In the genomic region with DNA sequence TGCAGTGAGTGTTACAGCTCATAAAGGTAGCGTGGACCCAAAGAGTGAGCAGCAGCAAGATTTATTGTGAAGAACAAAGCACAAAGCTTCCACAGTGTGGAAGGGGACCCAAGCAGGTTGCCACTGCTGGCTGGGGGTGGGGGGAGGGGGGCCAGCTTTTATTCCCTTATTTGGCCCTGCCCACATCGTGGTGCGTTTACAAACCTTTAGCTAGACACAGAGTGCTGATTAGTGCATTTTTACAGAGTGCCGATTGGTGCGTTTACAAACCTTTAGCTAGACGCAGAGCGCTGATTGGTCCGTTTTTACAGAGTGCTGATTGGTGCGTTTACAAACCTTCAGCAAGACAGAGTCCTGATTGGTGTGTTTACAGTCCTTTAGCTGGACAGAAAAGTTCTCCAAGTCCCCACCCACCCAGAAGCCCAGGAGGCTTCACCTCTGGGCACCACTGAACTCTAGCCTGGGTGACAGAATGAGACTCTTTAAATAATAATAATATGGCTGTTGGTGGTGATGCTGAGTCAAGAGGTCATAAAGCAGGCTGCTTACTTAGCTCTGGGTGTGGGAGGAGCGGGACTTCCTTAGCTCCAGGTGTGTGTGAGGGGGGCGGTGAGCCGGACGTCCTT, we compare ENCODE assay signal across 8 cellular contexts. TPM values are rescaled to one million over a fixed set of nuclear protein-coding genes. Genes with fewer than 3 reads are reported as not detected.
DNase-seq lines count a peak whose midpoint lies in the region; ATAC-seq, FAIRE-seq and TF ChIP-seq lines count a peak whose summit lies in the region.
"Not testable (repeated sequence)": the region's sequence is repeated elsewhere in the genome, so short reads cannot be mapped to it uniquely, and the experiment has no call there.

No MANE protein-coding gene starts in this region.

- H3K36me3 ChIP-seq in MM.1S (replicated peaks; ENCODE audit: insufficient read depth, low read length); gastrocnemius medialis: not testable (repeated sequence)

- H3K9me2 ChIP-seq in MM.1S (replicated peaks; ENCODE audit: insufficient read depth, low read length): not testable (repeated sequence)

- FAIRE-seq in A549 (lab: Jason Lieb, UNC): not testable (repeated sequence)

- not testable (repeated sequence) for H3F3A ChIP-seq in MM.1S (ENCODE audit: insufficient read depth, low read length)

- peak overlapping the region; percentile 75 for H3K27ac Mint-ChIP-seq in WTC11
- peak overlapping the region; percentile 97 for H3K27ac Mint-ChIP-seq in chondrocyte (ENCODE audit: unreplicated experiment)

- POLR2A ChIA-PET in A549 (lab: Yijun Ruan, JAX): interaction anchor here (0.6 to 1.6 kb wide), 3 partner anchors 33 to 159 kb away, joined by 3 to 17 read pairs (median 9); a partner anchor contains a TSS
- POLR2A ChIA-PET in WTC11 (lab: Charles Lee): interaction anchor here (0.6 to 0.8 kb wide), 2 partner anchors 36 to 158 kb away, joined by 3 to 5 read pairs; a partner anchor contains a TSS

- not testable (repeated sequence) for H4K20me1 ChIP-seq in MM.1S (ENCODE audit: insufficient read depth, low read length)

- peak; percentile 69 to 76 for ATAC-seq in A549
- peak; percentile 50 for ATAC-seq in GM18870 (IDR thresholded peaks at IDR 0.05; ENCODE audit: unreplicated experiment)
- ATAC-seq in HG02840 (IDR thresholded peaks at IDR 0.05; ENCODE audit: low FRiP score, unreplicated experiment): peak; percentile 49
- ATAC-seq in WTC11: peak; percentile 43
- peak in 1 of 2 donors; percentile 27 for ATAC-seq in gastrocnemius medialis

- intact Hi-C loops in gastrocnemius medialis (cut with DNase I; ENCODE audit: low total_unique reads): loop anchor here (1.0 to 10.0 kb wide), 2 partner anchors 34 to 78 kb away; a partner anchor contains a TSS

- TF ChIP-seq CTCF in A549 (IDR thresholded peaks at IDR 0.05); MM.1S (IDR thresholded peaks at IDR 0.05; ENCODE audit: low read length); WTC11 (IDR thresholded peaks at IDR 0.05); chondrocyte (IDR thresholded peaks at IDR 0.05); gastrocnemius medialis (IDR thresholded peaks at IDR 0.05 in 4 of 5, conservative IDR thresholded peaks at IDR 0.05 in 1 of 5): not testable (repeated sequence)

- peaks cover 14% of the 10 kb centered on the region for H3K36me3 Mint-ChIP-seq in WTC11
- not testable (repeated sequence) for H3K36me3 Mint-ChIP-seq in chondrocyte (ENCODE audit: low read depth)

- not testable (repeated sequence) for H3K79me2 ChIP-seq in MM.1S (ENCODE audit: low read length)

- H3K9me3 ChIP-seq in A549; MM.1S (replicated peaks; ENCODE audit: insufficient read depth, low read length); gastrocnemius medialis: not testable (repeated sequence)

- in situ Hi-C loops in gastrocnemius medialis (cut with MboI; ENCODE audit: low sequenced_read_pairs in 4 of 4): not testable (repeated sequence)

- peak overlapping the region; percentile 16; the same call in 1 of the 2 replicates for H3K9ac ChIP-seq in MM.1S (ENCODE audit: low read length)

- not testable (repeated sequence) for H3K27me3 Mint-ChIP-seq in WTC11 (ENCODE audit: low read depth); chondrocyte (ENCODE audit: low read depth)

- H3K4me1 ChIP-seq in A549 (peaks cover 27% of the 10 kb centered on the region), gastrocnemius medialis (peaks cover 17 to 40% of the 10 kb centered on the region in 2 donors)
- H3K4me1 ChIP-seq in MM.1S (ENCODE audit: low read length): not testable (repeated sequence)

- H3K27ac ChIP-seq in A549: peak overlapping the region; percentile 76 to 93
- not testable (repeated sequence) for H3K27ac ChIP-seq in MM.1S (ENCODE audit: low read length)
- peak overlapping the region; percentile 90 to 94 (median 92) for H3K27ac ChIP-seq in gastrocnemius medialis

- peak overlapping the region; percentile 47; the same call in 1 of the 2 replicates for H2AFZ ChIP-seq in MM.1S (ENCODE audit: low read length)

- 70% methylated on average over 12 of the region's 13 CpGs for WGBS in A549 (ENCODE audit: missing lambda C conversion rate)

- not testable (repeated sequence) for H3K9me3 Mint-ChIP-seq in WTC11; chondrocyte (ENCODE audit: low read depth)

- TF ChIP-seq EP300 in A549 (IDR thresholded peaks at IDR 0.05): not testable (repeated sequence)

- H3K4me2 ChIP-seq in A549: peak overlapping the region; percentile 65
- H3K4me2 ChIP-seq in MM.1S (ENCODE audit: low read depth, low read length): peak overlapping the region; percentile 42; the same call in 1 of the 2 replicates

- peak; percentile 36 to 86 for DNase-seq in A549 (ENCODE audit: low read depth in 1 of 2, low spot score in 1 of 2)
- peak; percentile 66 for DNase-seq in MM.1S
- DNase-seq in WTC11 (ENCODE audit: low spot score); chondrocyte (ENCODE audit: low spot score): not testable (repeated sequence)
- peak; percentile 34 for DNase-seq in iris pigment epithelial cell (ENCODE audit: low read depth)
- DNase-seq in gastrocnemius medialis: peak in 1 of 2 donors; percentile 60

- peak overlapping the region; percentile 47 for H3K4me3 ChIP-seq in A549
- peak overlapping the region; percentile 53 for H3K4me3 ChIP-seq in MM.1S (ENCODE audit: low read length)
- peak overlapping the region; percentile 55 to 69 (median 62) for H3K4me3 ChIP-seq in gastrocnemius medialis

- TF ChIP-seq POLR2A in A549 (IDR thresholded peaks at IDR 0.05; ENCODE audit: low read length): not testable (repeated sequence)
- peak; percentile 34 for TF ChIP-seq POLR2A in gastrocnemius medialis (IDR thresholded peaks at IDR 0.05)

- TF ChIP-seq RAD21 in A549 (conservative IDR thresholded peaks at IDR 0.05 in 1 of 2, IDR thresholded peaks at IDR 0.05 in 1 of 2): not testable (repeated sequence)

- H3K4me3 Mint-ChIP-seq in WTC11 (peak overlapping the region; percentile 71), chondrocyte (ENCODE audit: unreplicated experiment) (peak overlapping the region; percentile 78)

- H3K4me1 Mint-ChIP-seq in WTC11 (peaks cover 67% of the 10 kb centered on the region), chondrocyte (ENCODE audit: low read depth) (peaks cover 28% of the 10 kb centered on the region)

- CTCF ChIA-PET in A549 (lab: Yijun Ruan, JAX) (interaction anchor here (0.6 to 1.9 kb wide), 6 partner anchors 9 to 1515 kb away, joined by 3 to 4 read pairs (median 3); no protein-coding TSS in a partner anchor), WTC11 (lab: Charles Lee) (interaction anchor here (0.7 to 1.9 kb wide), 5 partner anchors 10 to 168 kb away, joined by 3 to 16 read pairs (median 4); no protein-coding TSS in a partner anchor)

- H3K27me3 ChIP-seq in MM.1S (replicated peaks; ENCODE audit: insufficient read depth, low read length); gastrocnemius medialis: not testable (repeated sequence)

TF ChIP-seq in A549, 52 proteins besides CTCF, POLR2A, EP300 and RAD21:
- TF ChIP-seq MAFK (IDR thresholded peaks at IDR 0.05; ENCODE audit: partially characterized antibody): peak; percentile 95
TF ChIP-seq in A549: peak in this region for 1; not testable (repeated sequence) for 51.

TF ChIP-seq in WTC11, 78 proteins besides CTCF, POLR2A, EP300 and RAD21:
- peak; percentile 71 for TF ChIP-seq NFYB (CRISPR knock-in tag; conservative IDR thresholded peaks at IDR 0.05; ENCODE audit: low read depth)

RNA-seq across cellular contexts. Expression of a gene that starts 6.7 kb away (rescaled TPM):
- 10.6 and 17.4 TPM in 2 replicates for polyA plus RNA-seq in A549 (2011; rRNA removed)
- 11.0 and 11.8 TPM in 2 replicates for polyA plus RNA-seq in A549 (2012; cell fraction: cytosol; rRNA removed)
- 41.8 and 42.7 TPM in 2 replicates for polyA plus RNA-seq in A549 (2012; cell fraction: nucleus; rRNA removed)
- polyA plus RNA-seq in A549 (2017; fragmentation: RNase III; extraction: RNeasy Plus Mini Kit Qiagen cat#74134 plus additional on column Dnase treatment): 8.7 to 10.0 TPM (median 9.1 TPM) in 3 replicates
- polyA minus RNA-seq in A549 (2011; rRNA and poly(A)+ RNA removed): 5.8 and 7.5 TPM in 2 replicates
- total RNA-seq in WTC11 (2021): 23.4 to 31.1 TPM (median 24.7 TPM) in 3 replicates
- total RNA-seq in chondrocyte: 17.6 to 25.4 TPM (median 18.9 TPM) in 3 replicates
- total RNA-seq in gastrocnemius medialis: 10 to 100 TPM in 3 of 4 donors, 1 to 10 TPM in 1; 7.8 to 16.6 (median 11.0) TPM

RNA-seq across cellular contexts. Expression of a gene that starts 33.8 kb away (rescaled TPM):
- polyA plus RNA-seq in A549 (2011; rRNA removed) (73.2 and 77.0 TPM in 2 replicates), A549 (2017; fragmentation: RNase III; extraction: RNeasy Plus Mini Kit Qiagen cat#74134 plus additional on column Dnase treatment) (41.8 to 48.3 TPM (median 45.8 TPM) in 3 replicates)
- polyA plus RNA-seq in A549 (2012; cell fraction: cytosol; rRNA removed): 22.5 and 29.6 TPM in 2 replicates
- polyA plus RNA-seq in A549 (2012; cell fraction: nucleus; rRNA removed): 30.1 and 31.2 TPM in 2 replicates
- 54.6 and 62.5 TPM in 2 replicates for polyA minus RNA-seq in A549 (2011; rRNA and poly(A)+ RNA removed)
- total RNA-seq in WTC11 (2021) (45.1 to 61.1 TPM (median 60.4 TPM) in 3 replicates), chondrocyte (87.4 to 108 TPM (median 104 TPM) in 3 replicates), gastrocnemius medialis (100 to 1,000 TPM in 1 of 4 donors, 10 to 100 TPM in 3; 67.5 to 106 (median 74.7) TPM)
